1 cellular context compared by ENCODE assay signal in the genomic region with DNA sequence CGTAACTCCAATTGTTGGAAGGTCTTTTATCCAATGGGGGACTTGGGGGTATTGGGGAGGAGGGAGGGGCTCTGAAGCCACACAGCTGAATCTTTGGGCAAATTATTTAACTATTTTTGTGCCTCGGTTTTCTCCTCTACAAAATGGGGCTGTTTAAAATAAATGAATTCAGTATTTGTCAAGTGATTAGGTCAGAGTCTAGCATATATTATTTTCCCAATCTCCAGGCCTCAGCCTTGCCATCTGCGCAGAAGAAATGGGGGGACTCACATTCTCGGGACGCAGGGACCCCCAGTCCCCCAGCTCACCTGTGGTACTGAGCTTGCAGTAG.
TF ChIP-seq lines count a peak whose summit lies in the region.

No MANE protein-coding gene starts in this region.

TF ChIP-seq in H1, 55 proteins besides CTCF, POLR2A, EP300 and RAD21:
- TF ChIP-seq KDM1A (IDR thresholded peaks at IDR 0.05; ENCODE audit: borderline replicate concordance, low read length): peak; percentile 84; the same call in 1 of the 2 replicates
- TF ChIP-seq, protein P1, sequence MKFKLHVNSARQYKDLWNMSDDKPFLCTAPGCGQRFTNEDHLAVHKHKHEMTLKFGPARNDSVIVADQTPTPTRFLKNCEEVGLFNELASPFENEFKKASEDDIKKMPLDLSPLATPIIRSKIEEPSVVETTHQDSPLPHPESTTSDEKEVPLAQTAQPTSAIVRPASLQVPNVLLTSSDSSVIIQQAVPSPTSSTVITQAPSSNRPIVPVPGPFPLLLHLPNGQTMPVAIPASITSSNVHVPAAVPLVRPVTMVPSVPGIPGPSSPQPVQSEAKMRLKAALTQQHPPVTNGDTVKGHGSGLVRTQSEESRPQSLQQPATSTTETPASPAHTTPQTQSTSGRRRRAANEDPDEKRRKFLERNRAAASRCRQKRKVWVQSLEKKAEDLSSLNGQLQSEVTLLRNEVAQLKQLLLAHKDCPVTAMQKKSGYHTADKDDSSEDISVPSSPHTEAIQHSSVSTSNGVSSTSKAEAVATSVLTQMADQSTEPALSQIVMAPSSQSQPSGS (IDR thresholded peaks at IDR 0.05; ENCODE audit: low read length): no peak
